Comparison of ENCODE assay signal across 1 cellular context in the genomic region with DNA sequence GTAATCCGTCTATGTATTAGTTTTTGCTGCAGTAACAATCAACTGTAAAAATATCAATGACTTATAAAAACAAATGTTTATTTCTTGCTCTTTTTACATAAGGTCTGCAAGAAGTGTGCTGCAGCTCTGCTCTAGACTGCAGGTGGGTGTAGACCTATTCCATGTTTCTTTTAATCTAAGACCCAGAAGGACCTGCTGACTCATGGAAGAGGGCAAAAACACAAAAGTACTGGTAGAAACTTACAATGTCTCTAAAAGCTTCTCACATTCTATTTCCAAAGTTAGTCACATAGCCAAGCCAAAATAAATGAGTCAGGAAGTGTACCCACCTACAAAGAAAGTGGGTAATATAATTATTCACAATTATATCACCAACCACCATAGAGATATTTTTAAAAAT.
TF ChIP-seq lines count a peak whose summit lies in the region.

No MANE protein-coding gene starts in this region.

TF ChIP-seq in K562, 482 proteins besides CTCF, POLR2A, EP300 and RAD21 (continued from another document):
- TF ChIP-seq, protein P1, sequence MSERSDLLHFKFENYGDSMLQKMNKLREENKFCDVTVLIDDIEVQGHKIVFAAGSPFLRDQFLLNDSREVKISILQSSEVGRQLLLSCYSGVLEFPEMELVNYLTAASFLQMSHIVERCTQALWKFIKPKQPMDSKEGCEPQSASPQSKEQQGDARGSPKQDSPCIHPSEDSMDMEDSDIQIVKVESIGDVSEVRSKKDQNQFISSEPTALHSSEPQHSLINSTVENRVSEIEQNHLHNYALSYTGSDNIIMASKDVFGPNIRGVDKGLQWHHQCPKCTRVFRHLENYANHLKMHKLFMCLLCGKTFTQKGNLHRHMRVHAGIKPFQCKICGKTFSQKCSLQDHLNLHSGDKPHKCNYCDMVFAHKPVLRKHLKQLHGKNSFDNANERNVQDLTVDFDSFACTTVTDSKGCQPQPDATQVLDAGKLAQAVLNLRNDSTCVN (CRISPR knock-in tag; IDR thresholded peaks at IDR 0.05): no peak
- TF ChIP-seq PTTG1 (tag; IDR thresholded peaks at IDR 0.05; ENCODE audit: low read depth): no peak
- peak; percentile 61 for TF ChIP-seq ZNF316 (IDR thresholded peaks at IDR 0.05)
- TF ChIP-seq ZNF766 (CRISPR knock-in tag; conservative IDR thresholded peaks at IDR 0.05): no peak
- no peak for TF ChIP-seq CREBBP (IDR thresholded peaks at IDR 0.05; ENCODE audit: low read depth, low read length)
- TF ChIP-seq, protein P2, sequence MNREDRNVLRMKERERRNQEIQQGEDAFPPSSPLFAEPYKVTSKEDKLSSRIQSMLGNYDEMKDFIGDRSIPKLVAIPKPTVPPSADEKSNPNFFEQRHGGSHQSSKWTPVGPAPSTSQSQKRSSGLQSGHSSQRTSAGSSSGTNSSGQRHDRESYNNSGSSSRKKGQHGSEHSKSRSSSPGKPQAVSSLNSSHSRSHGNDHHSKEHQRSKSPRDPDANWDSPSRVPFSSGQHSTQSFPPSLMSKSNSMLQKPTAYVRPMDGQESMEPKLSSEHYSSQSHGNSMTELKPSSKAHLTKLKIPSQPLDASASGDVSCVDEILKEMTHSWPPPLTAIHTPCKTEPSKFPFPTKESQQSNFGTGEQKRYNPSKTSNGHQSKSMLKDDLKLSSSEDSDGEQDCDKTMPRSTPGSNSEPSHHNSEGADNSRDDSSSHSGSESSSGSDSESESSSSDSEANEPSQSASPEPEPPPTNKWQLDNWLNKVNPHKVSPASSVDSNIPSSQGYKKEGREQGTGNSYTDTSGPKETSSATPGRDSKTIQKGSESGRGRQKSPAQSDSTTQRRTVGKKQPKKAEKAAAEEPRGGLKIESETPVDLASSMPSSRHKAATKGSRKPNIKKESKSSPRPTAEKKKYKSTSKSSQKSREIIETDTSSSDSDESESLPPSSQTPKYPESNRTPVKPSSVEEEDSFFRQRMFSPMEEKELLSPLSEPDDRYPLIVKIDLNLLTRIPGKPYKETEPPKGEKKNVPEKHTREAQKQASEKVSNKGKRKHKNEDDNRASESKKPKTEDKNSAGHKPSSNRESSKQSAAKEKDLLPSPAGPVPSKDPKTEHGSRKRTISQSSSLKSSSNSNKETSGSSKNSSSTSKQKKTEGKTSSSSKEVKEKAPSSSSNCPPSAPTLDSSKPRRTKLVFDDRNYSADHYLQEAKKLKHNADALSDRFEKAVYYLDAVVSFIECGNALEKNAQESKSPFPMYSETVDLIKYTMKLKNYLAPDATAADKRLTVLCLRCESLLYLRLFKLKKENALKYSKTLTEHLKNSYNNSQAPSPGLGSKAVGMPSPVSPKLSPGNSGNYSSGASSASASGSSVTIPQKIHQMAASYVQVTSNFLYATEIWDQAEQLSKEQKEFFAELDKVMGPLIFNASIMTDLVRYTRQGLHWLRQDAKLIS (CRISPR knock-in tag; IDR thresholded peaks at IDR 0.05): no peak
- TF ChIP-seq, protein P3, sequence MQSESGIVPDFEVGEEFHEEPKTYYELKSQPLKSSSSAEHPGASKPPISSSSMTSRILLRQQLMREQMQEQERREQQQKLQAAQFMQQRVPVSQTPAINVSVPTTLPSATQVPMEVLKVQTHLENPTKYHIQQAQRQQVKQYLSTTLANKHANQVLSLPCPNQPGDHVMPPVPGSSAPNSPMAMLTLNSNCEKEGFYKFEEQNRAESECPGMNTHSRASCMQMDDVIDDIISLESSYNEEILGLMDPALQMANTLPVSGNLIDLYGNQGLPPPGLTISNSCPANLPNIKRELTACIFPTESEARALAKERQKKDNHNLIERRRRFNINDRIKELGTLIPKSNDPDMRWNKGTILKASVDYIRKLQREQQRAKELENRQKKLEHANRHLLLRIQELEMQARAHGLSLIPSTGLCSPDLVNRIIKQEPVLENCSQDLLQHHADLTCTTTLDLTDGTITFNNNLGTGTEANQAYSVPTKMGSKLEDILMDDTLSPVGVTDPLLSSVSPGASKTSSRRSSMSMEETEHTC (IDR thresholded peaks at IDR 0.05): no peak
- peak; percentile 65 for TF ChIP-seq C11orf30 (IDR thresholded peaks at IDR 0.05; ENCODE audit: low read depth)
- TF ChIP-seq, protein P4, sequence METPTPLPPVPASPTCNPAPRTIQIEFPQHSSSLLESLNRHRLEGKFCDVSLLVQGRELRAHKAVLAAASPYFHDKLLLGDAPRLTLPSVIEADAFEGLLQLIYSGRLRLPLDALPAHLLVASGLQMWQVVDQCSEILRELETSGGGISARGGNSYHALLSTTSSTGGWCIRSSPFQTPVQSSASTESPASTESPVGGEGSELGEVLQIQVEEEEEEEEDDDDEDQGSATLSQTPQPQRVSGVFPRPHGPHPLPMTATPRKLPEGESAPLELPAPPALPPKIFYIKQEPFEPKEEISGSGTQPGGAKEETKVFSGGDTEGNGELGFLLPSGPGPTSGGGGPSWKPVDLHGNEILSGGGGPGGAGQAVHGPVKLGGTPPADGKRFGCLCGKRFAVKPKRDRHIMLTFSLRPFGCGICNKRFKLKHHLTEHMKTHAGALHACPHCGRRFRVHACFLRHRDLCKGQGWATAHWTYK (CRISPR knock-in tag; IDR thresholded peaks at IDR 0.05): no peak
- peak; percentile 70 for TF ChIP-seq NFE2 (IDR thresholded peaks at IDR 0.05; ENCODE audit: low read depth)
- TF ChIP-seq, protein P5, sequence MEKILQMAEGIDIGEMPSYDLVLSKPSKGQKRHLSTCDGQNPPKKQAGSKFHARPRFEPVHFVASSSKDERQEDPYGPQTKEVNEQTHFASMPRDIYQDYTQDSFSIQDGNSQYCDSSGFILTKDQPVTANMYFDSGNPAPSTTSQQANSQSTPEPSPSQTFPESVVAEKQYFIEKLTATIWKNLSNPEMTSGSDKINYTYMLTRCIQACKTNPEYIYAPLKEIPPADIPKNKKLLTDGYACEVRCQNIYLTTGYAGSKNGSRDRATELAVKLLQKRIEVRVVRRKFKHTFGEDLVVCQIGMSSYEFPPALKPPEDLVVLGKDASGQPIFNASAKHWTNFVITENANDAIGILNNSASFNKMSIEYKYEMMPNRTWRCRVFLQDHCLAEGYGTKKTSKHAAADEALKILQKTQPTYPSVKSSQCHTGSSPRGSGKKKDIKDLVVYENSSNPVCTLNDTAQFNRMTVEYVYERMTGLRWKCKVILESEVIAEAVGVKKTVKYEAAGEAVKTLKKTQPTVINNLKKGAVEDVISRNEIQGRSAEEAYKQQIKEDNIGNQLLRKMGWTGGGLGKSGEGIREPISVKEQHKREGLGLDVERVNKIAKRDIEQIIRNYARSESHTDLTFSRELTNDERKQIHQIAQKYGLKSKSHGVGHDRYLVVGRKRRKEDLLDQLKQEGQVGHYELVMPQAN (IDR thresholded peaks at IDR 0.05; ENCODE audit: borderline replicate concordance): no peak
- TF ChIP-seq, protein P6, sequence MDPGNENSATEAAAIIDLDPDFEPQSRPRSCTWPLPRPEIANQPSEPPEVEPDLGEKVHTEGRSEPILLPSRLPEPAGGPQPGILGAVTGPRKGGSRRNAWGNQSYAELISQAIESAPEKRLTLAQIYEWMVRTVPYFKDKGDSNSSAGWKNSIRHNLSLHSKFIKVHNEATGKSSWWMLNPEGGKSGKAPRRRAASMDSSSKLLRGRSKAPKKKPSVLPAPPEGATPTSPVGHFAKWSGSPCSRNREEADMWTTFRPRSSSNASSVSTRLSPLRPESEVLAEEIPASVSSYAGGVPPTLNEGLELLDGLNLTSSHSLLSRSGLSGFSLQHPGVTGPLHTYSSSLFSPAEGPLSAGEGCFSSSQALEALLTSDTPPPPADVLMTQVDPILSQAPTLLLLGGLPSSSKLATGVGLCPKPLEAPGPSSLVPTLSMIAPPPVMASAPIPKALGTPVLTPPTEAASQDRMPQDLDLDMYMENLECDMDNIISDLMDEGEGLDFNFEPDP (CRISPR knock-in tag; IDR thresholded peaks at IDR 0.05): no peak
- TF ChIP-seq MAFF (IDR thresholded peaks at IDR 0.05; ENCODE audit: low read length): peak; percentile 9; the same call in 1 of the 2 replicates
- TF ChIP-seq, protein P7, sequence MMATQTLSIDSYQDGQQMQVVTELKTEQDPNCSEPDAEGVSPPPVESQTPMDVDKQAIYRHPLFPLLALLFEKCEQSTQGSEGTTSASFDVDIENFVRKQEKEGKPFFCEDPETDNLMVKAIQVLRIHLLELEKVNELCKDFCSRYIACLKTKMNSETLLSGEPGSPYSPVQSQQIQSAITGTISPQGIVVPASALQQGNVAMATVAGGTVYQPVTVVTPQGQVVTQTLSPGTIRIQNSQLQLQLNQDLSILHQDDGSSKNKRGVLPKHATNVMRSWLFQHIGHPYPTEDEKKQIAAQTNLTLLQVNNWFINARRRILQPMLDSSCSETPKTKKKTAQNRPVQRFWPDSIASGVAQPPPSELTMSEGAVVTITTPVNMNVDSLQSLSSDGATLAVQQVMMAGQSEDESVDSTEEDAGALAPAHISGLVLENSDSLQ (IDR thresholded peaks at IDR 0.05): no peak
- TF ChIP-seq ZC3H11A (IDR thresholded peaks at IDR 0.05; ENCODE audit: low read depth, low read length): no peak
- no peak for TF ChIP-seq ZNF282 (CRISPR knock-in tag; IDR thresholded peaks at IDR 0.05)
- no peak for TF ChIP-seq ESRRB (CRISPR knock-in tag; IDR thresholded peaks at IDR 0.05; ENCODE audit: borderline replicate concordance)
- TF ChIP-seq, protein P8, sequence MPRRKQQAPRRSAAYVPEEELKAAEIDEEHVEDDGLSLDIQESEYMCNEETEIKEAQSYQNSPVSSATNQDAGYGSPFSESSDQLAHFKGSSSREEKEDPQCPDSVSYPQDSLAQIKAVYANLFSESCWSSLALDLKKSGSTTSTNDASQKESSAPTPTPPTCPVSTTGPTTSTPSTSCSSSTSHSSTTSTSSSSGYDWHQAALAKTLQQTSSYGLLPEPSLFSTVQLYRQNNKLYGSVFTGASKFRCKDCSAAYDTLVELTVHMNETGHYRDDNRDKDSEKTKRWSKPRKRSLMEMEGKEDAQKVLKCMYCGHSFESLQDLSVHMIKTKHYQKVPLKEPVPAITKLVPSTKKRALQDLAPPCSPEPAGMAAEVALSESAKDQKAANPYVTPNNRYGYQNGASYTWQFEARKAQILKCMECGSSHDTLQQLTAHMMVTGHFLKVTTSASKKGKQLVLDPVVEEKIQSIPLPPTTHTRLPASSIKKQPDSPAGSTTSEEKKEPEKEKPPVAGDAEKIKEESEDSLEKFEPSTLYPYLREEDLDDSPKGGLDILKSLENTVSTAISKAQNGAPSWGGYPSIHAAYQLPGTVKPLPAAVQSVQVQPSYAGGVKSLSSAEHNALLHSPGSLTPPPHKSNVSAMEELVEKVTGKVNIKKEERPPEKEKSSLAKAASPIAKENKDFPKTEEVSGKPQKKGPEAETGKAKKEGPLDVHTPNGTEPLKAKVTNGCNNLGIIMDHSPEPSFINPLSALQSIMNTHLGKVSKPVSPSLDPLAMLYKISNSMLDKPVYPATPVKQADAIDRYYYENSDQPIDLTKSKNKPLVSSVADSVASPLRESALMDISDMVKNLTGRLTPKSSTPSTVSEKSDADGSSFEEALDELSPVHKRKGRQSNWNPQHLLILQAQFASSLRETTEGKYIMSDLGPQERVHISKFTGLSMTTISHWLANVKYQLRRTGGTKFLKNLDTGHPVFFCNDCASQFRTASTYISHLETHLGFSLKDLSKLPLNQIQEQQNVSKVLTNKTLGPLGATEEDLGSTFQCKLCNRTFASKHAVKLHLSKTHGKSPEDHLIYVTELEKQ (CRISPR knock-in tag; IDR thresholded peaks at IDR 0.05): no peak
- no peak for TF ChIP-seq STAT5B (CRISPR knock-in tag; IDR thresholded peaks at IDR 0.05)
TF ChIP-seq in K562: peak in this region for 7.
